ENCODE assay signal across 19 cellular contexts in genomic region chr2:80300346-80300745, GRCh38. TPM values are rescaled to one million over a fixed set of nuclear protein-coding genes. Genes with fewer than 3 reads are reported as not detected.
A peak's percentile ranks its signal among the peaks of the same experiment; 100 is the strongest.
DNase-seq lines count a peak whose midpoint lies in the region; ATAC-seq and TF ChIP-seq lines count a peak whose summit lies in the region.
"Had no signal": no experiment of that assay in that cellular context is flagged by ENCODE, and none has a peak within 500 bp of the region (broad histone marks: within the 10 kb centered on the region; RNA-seq: fewer than 3 reads in every experiment).

No MANE protein-coding gene starts in this region.

- H2AFZ ChIP-seq in GM23338: no peak overlapping the region
- H2AFZ ChIP-seq in Karpas-422 (ENCODE audit: low read length): no peak overlapping the region

- peaks cover 57% of the 10 kb centered on the region for H3K4me1 Mint-ChIP-seq in GM23338
- H3K4me1 Mint-ChIP-seq in endodermal cell: peaks cover 80% of the 10 kb centered on the region
- H3K4me1 Mint-ChIP-seq in nephron: peaks cover 15% of the 10 kb centered on the region
- H3K4me1 Mint-ChIP-seq: CD4-positive, alpha-beta memory T cell had no signal

- DNase-seq in GM23338 (ENCODE audit: low spot score): peak; percentile 65
- DNase-seq in Karpas-422: no peak
- no peak for DNase-seq in endodermal cell
- no peak for DNase-seq in NCI-H187 (lab: John Stamatoyannopoulos, UW)
- no peak for DNase-seq in ecto neural progenitor cell (ENCODE audit: low spot score)
- DNase-seq: CD4-positive, alpha-beta memory T cell; NCI-H1105; NCI-H1694 treated with DMSO at 0.1 percent for 48 hours; NCI-H2107; NCI-H510A; SHP77 treated with DMSO at 0.1 percent for 48 hours; SK-N-SH had no signal

- no peaks in the 10 kb centered on the region for H3K9me3 ChIP-seq in Karpas-422 (ENCODE audit: low read length)
- H3K9me3 ChIP-seq in endodermal cell (ENCODE audit: control insufficient read depth, low read length): no peaks in the 10 kb centered on the region
- H3K9me3 ChIP-seq: A549, SK-N-SH had no signal

- H3K36me3 Mint-ChIP-seq in GM23338 (ENCODE audit: low read depth) (no peaks in the 10 kb centered on the region; the same call in 2 of the 3 replicates), endodermal cell (ENCODE audit: low read depth) (no peaks in the 10 kb centered on the region), nephron (ENCODE audit: low read depth) (peaks cover 4% of the 10 kb centered on the region)
- H3K36me3 Mint-ChIP-seq: CD4-positive, alpha-beta memory T cell had no signal

- no peaks in the 10 kb centered on the region for H3K36me3 ChIP-seq in GM23338 (ENCODE audit: insufficient read depth)
- H3K36me3 ChIP-seq in Karpas-422 (ENCODE audit: insufficient read depth, low read length): no peaks in the 10 kb centered on the region
- no peaks in the 10 kb centered on the region for H3K36me3 ChIP-seq in endodermal cell (ENCODE audit: control insufficient read depth, insufficient read depth, low read length)
- H3K36me3 ChIP-seq: BLaER1 had no signal

- H3K9me2 ChIP-seq in GM23338 (ENCODE audit: insufficient read depth) (no peaks in the 10 kb centered on the region), Karpas-422 (replicated peaks; ENCODE audit: insufficient read depth, low read length) (no peaks in the 10 kb centered on the region)
- H3K9me2 ChIP-seq: SK-N-SH had no signal

- H3K4me3 Mint-ChIP-seq in GM23338 (peak overlapping the region; percentile 37), endodermal cell (peak overlapping the region; percentile 66), nephron (peak overlapping the region; percentile 86 to 89 (median 88))
- H3K4me3 Mint-ChIP-seq: CD4-positive, alpha-beta memory T cell had no signal

- H4K20me1 ChIP-seq in GM23338 (replicated peaks; ENCODE audit: insufficient read depth) (no peaks in the 10 kb centered on the region), Karpas-422 (ENCODE audit: insufficient read depth, low read depth, low read length) (no peaks in the 10 kb centered on the region)
- H4K20me1 ChIP-seq: BLaER1 had no signal

- H3K27me3 Mint-ChIP-seq in GM23338 (ENCODE audit: insufficient read depth, low read depth, poor library complexity) (peaks cover 57% of the 10 kb centered on the region), endodermal cell (ENCODE audit: insufficient read depth) (peaks cover 59% of the 10 kb centered on the region), nephron (ENCODE audit: low read depth) (peaks cover 75% of the 10 kb centered on the region)

- H3K27ac ChIP-seq in GM23338 (ENCODE audit: low read depth) (no peak overlapping the region), Karpas-422 (ENCODE audit: low read length) (no peak overlapping the region), endodermal cell (ENCODE audit: low read depth, low read length) (no peak overlapping the region)
- H3K27ac ChIP-seq: A549, BLaER1 had no signal

- no peaks in the 10 kb centered on the region for H3K79me2 ChIP-seq in GM23338 (replicated peaks; ENCODE audit: insufficient read depth)
- no peaks in the 10 kb centered on the region for H3K79me2 ChIP-seq in Karpas-422 (ENCODE audit: low read length)

- peaks cover 51% of the 10 kb centered on the region for H3K4me1 ChIP-seq in GM23338 (ENCODE audit: insufficient read depth)
- peaks cover 17% of the 10 kb centered on the region for H3K4me1 ChIP-seq in Karpas-422 (ENCODE audit: low read length)
- H3K4me1 ChIP-seq in endodermal cell (ENCODE audit: control insufficient read depth, insufficient read depth, low read length): peaks cover 15% of the 10 kb centered on the region
- H3K4me1 ChIP-seq: A549 had no signal

- 0 out of 2 replicates have a peak, but pooled peaks cover 6% of the 10 kb centered on the region for H3F3A ChIP-seq in GM23338 (replicated peaks; ENCODE audit: low read depth)

- no peak overlapping the region for H3K27ac Mint-ChIP-seq in GM23338
- H3K27ac Mint-ChIP-seq in endodermal cell: no peak overlapping the region
- H3K27ac Mint-ChIP-seq in nephron: peak overlapping the region; percentile 49 to 76 (median 54)
- H3K27ac Mint-ChIP-seq: CD4-positive, alpha-beta memory T cell had no signal

- H3K27me3 ChIP-seq in GM23338 (ENCODE audit: insufficient read depth) (peaks cover 62% of the 10 kb centered on the region), Karpas-422 (ENCODE audit: low read length) (no peaks in the 10 kb centered on the region), endodermal cell (ENCODE audit: control insufficient read depth, insufficient read depth, low read length, poor library complexity, severe bottlenecking) (peaks cover 50% of the 10 kb centered on the region)

- H3K9ac ChIP-seq in Karpas-422 (ENCODE audit: low read length) (no peak overlapping the region), endodermal cell (ENCODE audit: extremely low read depth, low read length, poor library complexity, severe bottlenecking) (no peak overlapping the region)
- H3K9ac ChIP-seq: BLaER1, SK-N-SH had no signal

- WGBS in endodermal cell (ENCODE audit: insufficient coverage in 1 of 2, insufficient read length in 1 of 2), 2 experiments: 71% methylated on average over 1 of the region's 1 CpG; no CpG with 5 or more reads in 1 of the 2 experiments

- ATAC-seq in GM23338 (no peak), HG02623 (IDR thresholded peaks at IDR 0.05; ENCODE audit: unreplicated experiment) (no peak), GM21825 (IDR thresholded peaks at IDR 0.05; ENCODE audit: unreplicated experiment) (no peak)
- ATAC-seq: A549, GM12878 had no signal

- H3K9me3 Mint-ChIP-seq in GM23338: no peaks in the 10 kb centered on the region
- no peaks in the 10 kb centered on the region for H3K9me3 Mint-ChIP-seq in endodermal cell
- H3K9me3 Mint-ChIP-seq in nephron: no peaks in the 10 kb centered on the region

- TF ChIP-seq CTCF in GM23338 (conservative IDR thresholded peaks at IDR 0.05; ENCODE audit: low read depth in 2 of 2) (no peak), endodermal cell (conservative IDR thresholded peaks at IDR 0.05) (no peak), nephron (IDR thresholded peaks at IDR 0.05; ENCODE audit: unreplicated experiment in 3 of 3) (no peak)

- peak overlapping the region; percentile 88 for H3K4me2 ChIP-seq in GM23338
- H3K4me2 ChIP-seq in Karpas-422 (ENCODE audit: low read depth, low read length, poor library complexity, severe bottlenecking): peak overlapping the region; percentile 41
- H3K4me2 ChIP-seq: A549, BLaER1, SK-N-SH had no signal

- H3K4me3 ChIP-seq in GM23338: peak overlapping the region; percentile 70
- no peak overlapping the region for H3K4me3 ChIP-seq in Karpas-422 (ENCODE audit: low read length)
- H3K4me3 ChIP-seq in endodermal cell (ENCODE audit: low read length): no peak overlapping the region
- H3K4me3 ChIP-seq: A549, BLaER1, GM12878 had no signal

TF ChIP-seq in GM23338, 12 proteins besides CTCF, POLR2A, EP300 and RAD21:
- TF ChIP-seq POLR2AphosphoS5 (IDR thresholded peaks at IDR 0.05; ENCODE audit: low read depth) (no peak), ETS1 (IDR thresholded peaks at IDR 0.05) (0 out of 2 replicates have a peak, but pooled peaks have one; percentile 21)

RNA-seq across cellular contexts. Expression of gene LRRTM1, which starts 4.2 kb away (rescaled TPM):
- total RNA-seq in GM23338 (2014; rRNA removed; shearing (Covaris generic)): 0.27 and 1.3 TPM in 2 replicates
- polyA plus RNA-seq in GM23338 (2016; fragmentation: Nextera tagmentation; extraction: Ambion mirVana): 0.34 and 0.47 TPM in 2 replicates
- total RNA-seq in Karpas-422 (2014; rRNA removed; shearing (Covaris generic); ENCODE audit: low replicate concordance): not detected in 2 replicates
- total RNA-seq in endodermal cell: 10 to 100 TPM in 1 of 2 donors, 1 to 10 TPM in 1; 3.3 to 11.3 TPM
- polyA plus RNA-seq in endodermal cell (2013, experiment 1 of 2): 2.0 TPM
- polyA plus RNA-seq in endodermal cell (2013, experiment 2 of 2): 1.5 TPM
- total RNA-seq: CD4-positive, alpha-beta memory T cell; GM12878; RPMI7951 had no signal
- polyA plus RNA-seq: A549; CD4-positive, alpha-beta memory T cell; GM12878 had no signal

Comparison
In these comparisons a context has a peak if more than half of its experiments do, and no peak if none do; other contexts are left out.
1. H3K27ac Mint-ChIP-seq: peak in nephron (3 of 3); none in GM23338 (single experiment) and endodermal cell (single experiment).
2. H3K4me3 Mint-ChIP-seq: peak in every context shown above with its lines; median percentile 88 in nephron; 66 in endodermal cell; 37 in GM23338.